8 cellular contexts compared by ENCODE assay signal in genomic region chr19:42244452-42245220, GRCh38. TPM values are rescaled to one million over a fixed set of nuclear protein-coding genes. Genes with fewer than 3 reads are reported as not detected.
DNase-seq lines count a peak whose midpoint lies in the region; ATAC-seq and TF ChIP-seq lines count a peak whose summit lies in the region.

No MANE protein-coding gene starts in this region.

- CTCF ChIA-PET in CD4-positive, alpha-beta memory T cell (lab: Charles Lee; ENCODE audit: partially characterized antibody) = interaction anchor here (1.0 to 8.1 kb wide), 13 partner anchors 8 to 136 kb away, joined by 3 to 77 read pairs (median 7); partner anchors contain the start of genes POU2F2 and ZNF526

- H3K4me1 ChIP-seq in CD4-positive, alpha-beta memory T cell (ENCODE audit: insufficient read depth, low read length) = peaks cover 46% of the 10 kb centered on the region
- peaks cover 29% of the 10 kb centered on the region for H3K4me1 ChIP-seq in OCI-LY3 (ENCODE audit: low read length)
- H3K4me1 ChIP-seq in mononuclear cell (ENCODE audit: insufficient read depth, low read length) = peaks cover 42% of the 10 kb centered on the region

- H3K27ac ChIP-seq in CD4-positive, alpha-beta memory T cell (ENCODE audit: low read depth, low read length) = peak overlapping the region; percentile 89
- H3K27ac ChIP-seq in OCI-LY3 (ENCODE audit: low read length) (peak overlapping the region; percentile 71), epithelial cell of prostate (peak overlapping the region; percentile 90)

- no peaks in the 10 kb centered on the region for H3K27me3 ChIP-seq in CD4-positive, alpha-beta memory T cell (ENCODE audit: insufficient read depth, low read length)
- no peaks in the 10 kb centered on the region for H3K27me3 ChIP-seq in OCI-LY3 (ENCODE audit: low read depth, low read length)
- no peaks in the 10 kb centered on the region for H3K27me3 ChIP-seq in mononuclear cell (ENCODE audit: insufficient read depth, low read length)

- H3K27me3 Mint-ChIP-seq in CD4-positive, alpha-beta memory T cell = no peaks in the 10 kb centered on the region

- peak overlapping the region; percentile 94 to 99 (median 97) for H3K4me3 Mint-ChIP-seq in CD4-positive, alpha-beta memory T cell

- POLR2A ChIA-PET in CD4-positive, alpha-beta memory T cell (lab: Charles Lee; ENCODE audit: partially characterized antibody) = interaction anchor here (0.8 to 9.0 kb wide), 15 partner anchors 9 to 111 kb away, joined by 3 to 139 read pairs (median 19); partner anchors contain the start of genes CIC, DEDD2, ERF and PAFAH1B3

- peak; percentile 39 for ATAC-seq in GM19467 (IDR thresholded peaks at IDR 0.05; ENCODE audit: unreplicated experiment)

- H3K4me1 Mint-ChIP-seq in CD4-positive, alpha-beta memory T cell = peaks cover 26 to 62% (median 44%) of the 10 kb centered on the region in 4 donors

- H3K36me3 ChIP-seq in CD4-positive, alpha-beta memory T cell (ENCODE audit: insufficient read depth, low read length) = peaks cover 9% of the 10 kb centered on the region
- peaks cover 21% of the 10 kb centered on the region for H3K36me3 ChIP-seq in OCI-LY3 (replicated peaks; ENCODE audit: low read depth, low read length)

- intact Hi-C loops in CD4-positive, alpha-beta memory T cell (cut with micrococcal nuclease) = loop anchor here (1.0 to 5.0 kb wide), 9 partner anchors 11 to 178 kb away; partner anchors contain the start of genes ERF and POU2F2

- H3K4me2 ChIP-seq in OCI-LY3 (ENCODE audit: low read length) = peak overlapping the region; percentile 84

- peak overlapping the region; percentile 88 for H2AFZ ChIP-seq in OCI-LY3 (ENCODE audit: low read depth, low read length)

- peaks cover 39% of the 10 kb centered on the region for H3K79me2 ChIP-seq in OCI-LY3 (ENCODE audit: low read length)

- peak overlapping the region; percentile 77 to 99 (median 99) for H3K27ac Mint-ChIP-seq in CD4-positive, alpha-beta memory T cell

- no peaks in the 10 kb centered on the region for H3K9me3 ChIP-seq in CD4-positive, alpha-beta memory T cell (ENCODE audit: control insufficient read depth in 1 of 2, low read length in 2 of 2)
- no peaks in the 10 kb centered on the region for H3K9me3 ChIP-seq in OCI-LY3 (ENCODE audit: insufficient read depth, low read length)
- H3K9me3 ChIP-seq in mononuclear cell (ENCODE audit: low read depth, low read length) = no peaks in the 10 kb centered on the region

- peak; percentile 89 to 95 (median 91) for DNase-seq in CD4-positive, alpha-beta memory T cell
- DNase-seq in HuH-7 (ENCODE audit: low spot score) (peak; percentile 79), activated T-cell treated with anti-CD3 and anti-CD28 coated beads for 24 hours (ENCODE audit: low read depth) (peak; percentile 90), epithelial cell of prostate (ENCODE audit: low read depth, low spot score) (no peak)
- DNase-seq in stimulated activated CD8-positive, alpha-beta memory T cell treated with anti-CD3 and anti-CD28 coated beads, Interleukin-2, amount 100 ng/mL, for 48 hours (ENCODE audit: low read depth in 2 of 2) = peak; percentile 85 to 87

- peaks cover 0 to 4% (median 0%) of the 10 kb centered on the region in 8 donors for H3K9me3 Mint-ChIP-seq in CD4-positive, alpha-beta memory T cell

- peaks cover 2% of the 10 kb centered on the region for H4K20me1 ChIP-seq in OCI-LY3 (ENCODE audit: insufficient read depth, low read length)

- TF ChIP-seq CTCF in OCI-LY3 (IDR thresholded peaks at IDR 0.05; ENCODE audit: low read depth, low read length) = peak; percentile 83

- peak overlapping the region; percentile 53 to 89 for H3K4me3 ChIP-seq in CD4-positive, alpha-beta memory T cell (ENCODE audit: low read length in 2 of 2)
- peak overlapping the region; percentile 82 for H3K4me3 ChIP-seq in OCI-LY3 (ENCODE audit: low read length)
- peak overlapping the region; percentile 56 for H3K4me3 ChIP-seq in mononuclear cell (ENCODE audit: low read length)

- H3K36me3 Mint-ChIP-seq in CD4-positive, alpha-beta memory T cell = peaks cover 0 to 25% of the 10 kb centered on the region in 2 donors

- peak overlapping the region; percentile 79 for H3K9ac ChIP-seq in OCI-LY3 (ENCODE audit: low read length)

RNA-seq across cellular contexts. Expression of gene GSK3A, which starts 2.2 kb away (rescaled TPM):
- total RNA-seq in CD4-positive, alpha-beta memory T cell = 10 to 100 TPM; 36.4 to 38.9 TPM
- 10 to 100 TPM; 10.0 to 23.6 TPM for polyA plus RNA-seq in CD4-positive, alpha-beta memory T cell
- total RNA-seq in mononuclear cell = 13.1 TPM

RNA-seq across cellular contexts. Expression of gene ERF, which starts 10.3 kb away (rescaled TPM):
- 10 to 100 TPM; 38.5 to 39.9 TPM for total RNA-seq in CD4-positive, alpha-beta memory T cell
- 1 to 10 TPM; 2.7 to 3.7 TPM for polyA plus RNA-seq in CD4-positive, alpha-beta memory T cell
- total RNA-seq in mononuclear cell = 35.2 TPM

RNA-seq across cellular contexts. Expression of gene CIC, which starts 24.4 kb away (rescaled TPM):
- total RNA-seq in CD4-positive, alpha-beta memory T cell = 10 to 100 TPM; 81.6 to 82.6 TPM
- polyA plus RNA-seq in CD4-positive, alpha-beta memory T cell = 1 to 10 TPM in 1 of 2 donors, not detected in 1; 3.5 TPM
- total RNA-seq in mononuclear cell = 36.0 TPM

RNA-seq across cellular contexts. Expression of gene ZNF526, which starts 24.5 kb away (rescaled TPM):
- 10 to 100 TPM; 26.7 to 28.8 TPM for total RNA-seq in CD4-positive, alpha-beta memory T cell
- 10 to 100 TPM in 1 of 2 donors, 1 to 10 TPM in 1; 2.3 to 10.2 TPM for polyA plus RNA-seq in CD4-positive, alpha-beta memory T cell
- total RNA-seq in mononuclear cell = 5.2 TPM

RNA-seq across cellular contexts. Expression of gene DEDD2, which starts 27.2 kb away (rescaled TPM):
- total RNA-seq in CD4-positive, alpha-beta memory T cell = 10 to 100 TPM; 68.4 to 71.5 TPM
- 100 to 1,000 TPM; 141 to 162 TPM for polyA plus RNA-seq in CD4-positive, alpha-beta memory T cell
- 128 TPM for total RNA-seq in mononuclear cell
